ENCODE assay signal across 32 cellular contexts in the genomic region with DNA sequence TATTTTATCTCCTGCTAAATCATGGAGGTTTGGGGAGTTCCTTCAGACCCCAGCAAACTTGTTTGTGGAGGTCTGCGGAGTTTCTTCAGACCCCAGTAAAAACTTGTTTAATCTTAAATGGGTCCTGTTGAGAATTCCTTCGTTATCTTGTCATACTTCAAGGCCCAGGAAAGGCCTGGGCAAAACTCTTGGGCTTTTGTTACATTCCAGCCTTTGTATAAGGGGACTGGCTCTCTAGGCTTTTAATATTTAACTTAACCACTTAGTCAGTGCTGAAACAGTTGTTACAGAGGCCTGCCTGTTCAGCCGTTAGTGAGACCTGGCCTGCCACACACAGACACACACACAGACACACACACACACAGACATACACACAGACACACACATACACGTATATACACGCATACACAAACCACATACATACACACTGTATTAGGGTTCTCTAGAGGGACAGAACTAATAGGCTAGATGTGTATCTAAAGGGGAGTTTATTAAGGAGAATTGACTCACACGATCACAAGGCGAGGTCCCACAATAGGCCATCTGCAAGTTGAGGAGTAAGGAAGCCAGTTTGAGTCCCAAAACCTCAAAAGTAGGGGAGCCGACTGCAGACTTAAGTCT. TPM values are rescaled to one million over a fixed set of nuclear protein-coding genes. Genes with fewer than 3 reads are reported as not detected.
DNase-seq lines count a peak whose midpoint lies in the region; ATAC-seq, FAIRE-seq and TF ChIP-seq lines count a peak whose summit lies in the region.
"Had no signal": no experiment of that assay in that cellular context is flagged by ENCODE, and none has a peak within 500 bp of the region (broad histone marks: within the 10 kb centered on the region; RNA-seq: fewer than 3 reads in every experiment).

No MANE protein-coding gene starts in this region.

- peak overlapping the region; percentile 85 for H2BK5ac ChIP-seq in mesenchymal stem cell (ENCODE audit: low read depth, low read length, poor library complexity, severe bottlenecking)

- no peak overlapping the region for H3K4ac ChIP-seq in mesenchymal stem cell (ENCODE audit: low read depth in 1 of 2, low read length in 2 of 2)

- H3K9me3 ChIP-seq in left ventricle myocardium inferior (replicated peaks) (no peaks in the 10 kb centered on the region), endothelial cell of umbilical vein (replicated peaks; ENCODE audit: control insufficient read depth, insufficient read depth, low read length) (no peaks in the 10 kb centered on the region), mesenchymal stem cell (ENCODE audit: control insufficient read depth, low read length) (no peaks in the 10 kb centered on the region), upper lobe of right lung (no peaks in the 10 kb centered on the region)
- H3K9me3 ChIP-seq: adrenal gland, body of pancreas, gastroesophageal sphincter, lower lobe of right lung, pancreas, spleen had no signal

- TF ChIP-seq POLR2A in endothelial cell of umbilical vein (IDR thresholded peaks at IDR 0.05; ENCODE audit: low read depth, low read length): no peak

- CTCF ChIA-PET in endothelial cell of umbilical vein (lab: Charles Lee): interaction anchor here (1.1 kb wide), 1 partner anchor 9 kb away, joined by 6 read pairs; no protein-coding TSS in a partner anchor

- 82% methylated on average over 6 of the region's 8 CpGs for WGBS in mesenchymal stem cell

- no peak overlapping the region for H2BK120ac ChIP-seq in mesenchymal stem cell (ENCODE audit: low read depth, low read length)

- intact Hi-C loops in left ventricle myocardium inferior (cut with micrococcal nuclease): no loop called here
- intact Hi-C loops in left ventricle myocardium superior (cut with micrococcal nuclease): no loop called here
- intact Hi-C loops in endothelial cell of umbilical vein (cut with micrococcal nuclease): no loop called here
- intact Hi-C loops in upper lobe of right lung (cut with DNase I): no loop called here

- H3K27ac ChIP-seq in left ventricle myocardium inferior (replicated peaks) (peak overlapping the region; percentile 75), endothelial cell of umbilical vein (ENCODE audit: insufficient read depth, low read depth, low read length) (no peak overlapping the region), mesenchymal stem cell (ENCODE audit: low read length, poor library complexity, severe bottlenecking) (peak overlapping the region; percentile 97), upper lobe of right lung (peak overlapping the region; percentile 11)
- H3K27ac ChIP-seq: adrenal gland, body of pancreas, gastroesophageal sphincter, lower lobe of right lung, pancreas, SK-N-MC, spleen had no signal

- no TSS peak for BruUV-seq in endothelial cell of umbilical vein (replicated peaks; lab: Mats Ljungman, UMichigan)

- no peak for DNase-seq in left ventricle myocardium inferior
- DNase-seq in left ventricle myocardium superior: no peak
- no peak for DNase-seq in endothelial cell of umbilical vein (ENCODE audit: low read depth, low spot score)
- no peak for DNase-seq in mesenchymal stem cell
- DNase-seq in upper lobe of right lung: no peak
- DNase-seq in activated effector memory CD4-positive, alpha-beta T cell treated with Interleukin-2 at 50 U/mL for 16 hours: no peak
- no peak for DNase-seq in NCI-H146 (lab: John Stamatoyannopoulos, UW)
- DNase-seq: 8988T; activated CD4-positive, alpha-beta T cell treated with anti-CD3 and anti-CD28 coated beads for 4 hours; activated CD8-positive, alpha-beta T cell treated with anti-CD3 and anti-CD28 coated beads, Interleukin-2, amount 10 ng/mL, durations not matched to agents 7 days and 5 days; activated naive CD4-positive, alpha-beta T cell treated with anti-CD3 and anti-CD28 coated beads, Interleukin-2, amount 10 ng/mL, durations not matched to agents 7 days and 5 days; adrenal gland; body of pancreas; Karpas-422; lower lobe of right lung; NCI-H1417; NCI-H2029 treated with DMSO at 0.1 percent for 48 hours; NCI-H526; pancreas; spleen; stimulated activated CD4-positive, alpha-beta T cell treated with anti-CD3 and anti-CD28 coated beads, Interleukin-2, amount 100 ng/mL, for 24 hours; stimulated activated naive CD8-positive, alpha-beta T cell treated with anti-CD3 and anti-CD28 coated beads, Interleukin-15, Interleukin-2, amounts not matched to agents 100 U/mL and 50 U/mL, for 24 hours had no signal

- H3K14ac ChIP-seq in mesenchymal stem cell (ENCODE audit: low read length in 2 of 2): no peak overlapping the region

- H2AK5ac ChIP-seq in mesenchymal stem cell (ENCODE audit: low read length, severe bottlenecking): peak overlapping the region; percentile 97

- POLR2A ChIA-PET in endothelial cell of umbilical vein (lab: Charles Lee): no interaction called here

- H3K4me1 ChIP-seq in left ventricle myocardium inferior (peaks cover 39% of the 10 kb centered on the region), endothelial cell of umbilical vein (ENCODE audit: control insufficient read depth, extremely low read depth, insufficient read depth, low read length) (peaks cover 9% of the 10 kb centered on the region), mesenchymal stem cell (ENCODE audit: control insufficient read depth, insufficient read depth, low read depth, low read length) (peaks cover 31% of the 10 kb centered on the region), upper lobe of right lung (peaks cover 21% of the 10 kb centered on the region)
- H3K4me1 ChIP-seq: adrenal gland, pancreas had no signal

- no peak overlapping the region for H2BK15ac ChIP-seq in mesenchymal stem cell (ENCODE audit: low read depth, poor library complexity, severe bottlenecking)

- no peaks in the 10 kb centered on the region for H3K79me1 ChIP-seq in mesenchymal stem cell (replicated peaks; ENCODE audit: low read length, poor library complexity, severe bottlenecking)

- H4K91ac ChIP-seq in mesenchymal stem cell (ENCODE audit: low read length): no peak overlapping the region

- no peak overlapping the region for H3K18ac ChIP-seq in mesenchymal stem cell (ENCODE audit: low read depth in 1 of 2, low read length in 2 of 2)

- ATAC-seq in left ventricle myocardium superior (no peak), upper lobe of right lung (peak; percentile 7), GM18909 (IDR thresholded peaks at IDR 0.05; ENCODE audit: poor library complexity, unreplicated experiment) (no peak)
- ATAC-seq: activated CD8-positive, alpha-beta T cell treated with anti-CD3 and anti-CD28 coated beads, Interleukin-2, amount 10 ng/mL, durations not matched to agents 7 days and 5 days; body of pancreas; gastroesophageal sphincter; pancreas; stimulated activated naive CD8-positive, alpha-beta T cell treated with anti-CD3 and anti-CD28 coated beads, Interleukin-15, Interleukin-2, amounts not matched to agents 100 U/mL and 50 U/mL, for 24 hours had no signal

- no peak overlapping the region for H4K8ac ChIP-seq in mesenchymal stem cell (ENCODE audit: low read length)

- H3K4me3 ChIP-seq in left ventricle myocardium inferior: no peak overlapping the region
- H3K4me3 ChIP-seq in endothelial cell of umbilical vein (replicated peaks in 1 of 3; ENCODE audit: insufficient read depth in 1 of 3, low read depth in 1 of 3, low read length in 3 of 3): no peak overlapping the region
- no peak overlapping the region for H3K4me3 ChIP-seq in mesenchymal stem cell (ENCODE audit: insufficient read depth in 1 of 2, low read depth in 1 of 2, low read length in 2 of 2)
- H3K4me3 ChIP-seq in upper lobe of right lung: no peak overlapping the region
- H3K4me3 ChIP-seq: adrenal gland, body of pancreas, gastroesophageal sphincter, lower lobe of right lung, pancreas, SK-N-MC, spleen had no signal

- no peak overlapping the region for H3K4me2 ChIP-seq in endothelial cell of umbilical vein (ENCODE audit: insufficient read depth, low read length)
- H3K4me2 ChIP-seq in mesenchymal stem cell (ENCODE audit: low read length, poor library complexity, severe bottlenecking): no peak overlapping the region

- H3K9ac ChIP-seq in endothelial cell of umbilical vein (replicated peaks; ENCODE audit: extremely low read depth, insufficient read depth, low read length) (no peak overlapping the region), mesenchymal stem cell (ENCODE audit: low read length) (no peak overlapping the region)

- no peaks in the 10 kb centered on the region for H3K9me1 ChIP-seq in endothelial cell of umbilical vein (replicated peaks; ENCODE audit: control insufficient read depth, extremely low read depth, insufficient read depth, low read length)

- H2BK12ac ChIP-seq in mesenchymal stem cell (ENCODE audit: low read length in 2 of 2): no peak overlapping the region

- H4K20me1 ChIP-seq in endothelial cell of umbilical vein (replicated peaks; ENCODE audit: control insufficient read depth, extremely low read depth, insufficient read depth, low read length): no peaks in the 10 kb centered on the region

- H3K27me3 ChIP-seq in left ventricle myocardium inferior (ENCODE audit: low read depth) (peaks cover 10% of the 10 kb centered on the region), endothelial cell of umbilical vein (ENCODE audit: control insufficient read depth in 2 of 2, insufficient read depth in 2 of 2, low read length in 2 of 2) (no peaks in the 10 kb centered on the region), mesenchymal stem cell (ENCODE audit: control insufficient read depth in 1 of 2, insufficient read depth in 1 of 2, low read length in 2 of 2) (no peaks in the 10 kb centered on the region), upper lobe of right lung (no peaks in the 10 kb centered on the region)
- H3K27me3 ChIP-seq: adrenal gland, body of pancreas, pancreas had no signal

- TF ChIP-seq CTCF in left ventricle myocardium inferior (IDR thresholded peaks at IDR 0.05; ENCODE audit: borderline replicate concordance): no peak
- no peak for TF ChIP-seq CTCF in endothelial cell of umbilical vein (IDR thresholded peaks at IDR 0.05; ENCODE audit: extremely low read depth in 1 of 2, insufficient read depth in 1 of 2, low read depth in 1 of 2, low read length in 2 of 2)
- TF ChIP-seq CTCF in upper lobe of right lung (IDR thresholded peaks at IDR 0.05): no peak

- FAIRE-seq in endothelial cell of umbilical vein (lab: Jason Lieb, UNC): peak; percentile 52
- FAIRE-seq: D721Med, H54, pancreas had no signal

- H3K36me3 ChIP-seq in left ventricle myocardium inferior (no peaks in the 10 kb centered on the region), endothelial cell of umbilical vein (ENCODE audit: control insufficient read depth in 2 of 2, extremely low read depth in 1 of 2, insufficient read depth in 2 of 2, low read length in 2 of 2) (no peaks in the 10 kb centered on the region), mesenchymal stem cell (ENCODE audit: control insufficient read depth in 1 of 2, insufficient read depth in 2 of 2, low read depth in 1 of 2, low read length in 2 of 2) (no peaks in the 10 kb centered on the region), upper lobe of right lung (no peaks in the 10 kb centered on the region)
- H3K36me3 ChIP-seq: adrenal gland, gastroesophageal sphincter, lower lobe of right lung, pancreas, spleen had no signal

- no peaks in the 10 kb centered on the region for H3K79me2 ChIP-seq in endothelial cell of umbilical vein (ENCODE audit: control insufficient read depth, insufficient read depth, low read length)

- H2AFZ ChIP-seq in endothelial cell of umbilical vein (ENCODE audit: low read depth, low read length) (no peak overlapping the region), mesenchymal stem cell (ENCODE audit: low read depth, low read length) (no peak overlapping the region)

- H3K23ac ChIP-seq in mesenchymal stem cell (ENCODE audit: low read length in 2 of 2): no peak overlapping the region

- dilution Hi-C loops in endothelial cell of umbilical vein (cut with MboI; ENCODE audit: extremely low pct_ligation_motif_present, low sequenced_read_pairs): no loop called here

RNA-seq across cellular contexts. Expression of a gene that starts 21.3 kb away (rescaled TPM):
- total RNA-seq in left ventricle myocardium inferior (576 TPM), left ventricle myocardium superior (887 TPM), endothelial cell of umbilical vein (251 and 260 TPM in 2 replicates), upper lobe of right lung (666 TPM)
- 479 and 691 TPM in 2 replicates for polyA plus RNA-seq in endothelial cell of umbilical vein
- polyA plus RNA-seq in endothelial cell of umbilical vein (2011; cell fraction: cytosol; rRNA removed): 303 and 351 TPM in 2 replicates
- 62.3 and 71.1 TPM in 2 replicates for polyA plus RNA-seq in endothelial cell of umbilical vein (2011; cell fraction: nucleus; rRNA removed)
- polyA plus RNA-seq in endothelial cell of umbilical vein (2012): 369 and 422 TPM in 2 replicates
- polyA minus RNA-seq in endothelial cell of umbilical vein: 163 and 182 TPM in 2 replicates
- polyA minus RNA-seq in endothelial cell of umbilical vein (2011; cell fraction: cytosol; rRNA and poly(A)+ RNA removed): 58.4 TPM
- polyA minus RNA-seq in endothelial cell of umbilical vein (2011; cell fraction: nucleus; rRNA and poly(A)+ RNA removed): 21.5 and 29.1 TPM in 2 replicates
- polyA plus RNA-seq in mesenchymal stem cell (2013, experiment 1 of 2): 817 TPM
- 846 TPM for polyA plus RNA-seq in mesenchymal stem cell (2013, experiment 2 of 2)

RNA-seq across cellular contexts. Expression of a gene that starts 29.7 kb away (rescaled TPM):
- total RNA-seq in left ventricle myocardium inferior: not detected
- total RNA-seq in left ventricle myocardium superior: not detected
- not detected in 2 replicates for total RNA-seq in endothelial cell of umbilical vein
- polyA plus RNA-seq in endothelial cell of umbilical vein: not detected in 2 replicates
- not detected in 2 replicates for polyA plus RNA-seq in endothelial cell of umbilical vein (2011; cell fraction: cytosol; rRNA removed)
- polyA plus RNA-seq in endothelial cell of umbilical vein (2011; cell fraction: nucleus; rRNA removed): not detected in 2 replicates
- 0.43 and 0.61 TPM in 2 replicates for polyA plus RNA-seq in endothelial cell of umbilical vein (2012)
- polyA minus RNA-seq in endothelial cell of umbilical vein: not detected in 2 replicates
- polyA minus RNA-seq in endothelial cell of umbilical vein (2011; cell fraction: cytosol; rRNA and poly(A)+ RNA removed): not detected
- not detected in 2 replicates for polyA minus RNA-seq in endothelial cell of umbilical vein (2011; cell fraction: nucleus; rRNA and poly(A)+ RNA removed)
- polyA plus RNA-seq in mesenchymal stem cell (2013, experiment 1 of 2): not detected
- polyA plus RNA-seq in mesenchymal stem cell (2013, experiment 2 of 2): 0.18 TPM
- not detected for total RNA-seq in upper lobe of right lung
- total RNA-seq: activated CD8-positive, alpha-beta T cell treated with anti-CD3 and anti-CD28 coated beads, Interleukin-2, amount 10 ng/mL, durations not matched to agents 7 days and 5 days; adrenal gland; body of pancreas; Daoy; gastroesophageal sphincter; lower lobe of right lung; pancreas; spleen; temporal lobe; urinary bladder had no signal
- polyA plus RNA-seq: adrenal gland, CD14-positive monocyte, neural cell, pancreas, spleen, urinary bladder had no signal

RNA-seq across cellular contexts. Expression of a gene that starts 53.4 kb away (rescaled TPM):
- total RNA-seq in left ventricle myocardium inferior (not detected), left ventricle myocardium superior (not detected), endothelial cell of umbilical vein (not detected in 2 replicates), upper lobe of right lung (not detected)
- polyA plus RNA-seq in endothelial cell of umbilical vein: not detected in 2 replicates
- polyA plus RNA-seq in endothelial cell of umbilical vein (2011; cell fraction: cytosol; rRNA removed): not detected in 2 replicates
- polyA plus RNA-seq in endothelial cell of umbilical vein (2011; cell fraction: nucleus; rRNA removed): not detected in 2 replicates
- polyA plus RNA-seq in endothelial cell of umbilical vein (2012): not detected in 2 replicates
- polyA minus RNA-seq in endothelial cell of umbilical vein: not detected in 2 replicates
- polyA minus RNA-seq in endothelial cell of umbilical vein (2011; cell fraction: cytosol; rRNA and poly(A)+ RNA removed): not detected
- not detected in 2 replicates for polyA minus RNA-seq in endothelial cell of umbilical vein (2011; cell fraction: nucleus; rRNA and poly(A)+ RNA removed)
- polyA plus RNA-seq in mesenchymal stem cell (2013, experiment 1 of 2): not detected
- not detected for polyA plus RNA-seq in mesenchymal stem cell (2013, experiment 2 of 2)
- total RNA-seq: activated CD8-positive, alpha-beta T cell treated with anti-CD3 and anti-CD28 coated beads, Interleukin-2, amount 10 ng/mL, durations not matched to agents 7 days and 5 days; adrenal gland; Daoy; gastroesophageal sphincter; lower lobe of right lung; pancreas; spleen; temporal lobe; urinary bladder had no signal
- polyA plus RNA-seq: adrenal gland, neural cell, pancreas, spleen, urinary bladder had no signal
